ENCODE assay signal across 1 cellular context in genomic region chr6:13302751-13303667, GRCh38.
TF ChIP-seq lines count a peak whose summit lies in the region.

No MANE protein-coding gene starts in this region.

TF ChIP-seq in K562, 482 proteins besides CTCF, POLR2A, EP300 and RAD21 (continued from another document and continues in another):
- TF ChIP-seq THAP12 (CRISPR knock-in tag; IDR thresholded peaks at IDR 0.05), result no peak
- no peak for TF ChIP-seq NBN (IDR thresholded peaks at IDR 0.05; ENCODE audit: low read depth)
- no peak for TF ChIP-seq NFXL1 (CRISPR knock-in tag; IDR thresholded peaks at IDR 0.05)
- no peak; the same call in 1 of the 2 replicates for TF ChIP-seq VEZF1 (CRISPR knock-in tag; IDR thresholded peaks at IDR 0.05)
- peak; percentile 85; the same call in 1 of the 2 replicates for TF ChIP-seq MITF (IDR thresholded peaks at IDR 0.05)
- no peak for TF ChIP-seq RFX7 (CRISPR knock-in tag; IDR thresholded peaks at IDR 0.05)
- TF ChIP-seq MTA3 (IDR thresholded peaks at IDR 0.05; ENCODE audit: borderline replicate concordance), result peak; percentile 49; the same call in 1 of the 2 replicates
- no peak for TF ChIP-seq CREBBP (IDR thresholded peaks at IDR 0.05; ENCODE audit: low read depth, low read length)
- no peak for TF ChIP-seq GATAD2B (IDR thresholded peaks at IDR 0.05; ENCODE audit: borderline replicate concordance)
- TF ChIP-seq MNT (conservative IDR thresholded peaks at IDR 0.05), result peak; percentile 81 to 92
- TF ChIP-seq HNRNPLL (IDR thresholded peaks at IDR 0.05; ENCODE audit: low read depth, low read length, poor library complexity, severe bottlenecking), result no peak
- TF ChIP-seq DEAF1 (CRISPR knock-in tag; IDR thresholded peaks at IDR 0.05), result no peak
- 0 out of 2 replicates have a peak, but pooled peaks have one; percentile 59 for TF ChIP-seq PYGO2 (tag; IDR thresholded peaks at IDR 0.05)
- TF ChIP-seq BCLAF1 (IDR thresholded peaks at IDR 0.05; ENCODE audit: borderline replicate concordance in 1 of 2, control insufficient read depth in 1 of 2, low read depth in 2 of 2, low read length in 1 of 2), result no peak
- no peak for TF ChIP-seq PRDM10 (IDR thresholded peaks at IDR 0.05; ENCODE audit: partially characterized antibody)
- TF ChIP-seq ZNF12 (CRISPR knock-in tag; IDR thresholded peaks at IDR 0.05), result no peak
- TF ChIP-seq DDX20 (tag; IDR thresholded peaks at IDR 0.05; ENCODE audit: low read depth), result no peak
- TF ChIP-seq BRCA1 (IDR thresholded peaks at IDR 0.05), result no peak
- TF ChIP-seq BRCA1 (CRISPR knock-in tag; IDR thresholded peaks at IDR 0.05), result no peak
- TF ChIP-seq TCF15 (CRISPR knock-in tag; IDR thresholded peaks at IDR 0.05), result no peak
- TF ChIP-seq ZC3H11A (IDR thresholded peaks at IDR 0.05; ENCODE audit: low read depth, low read length), result no peak
- TF ChIP-seq CREM (IDR thresholded peaks at IDR 0.05; ENCODE audit: low read depth), result peak; percentile 50; the same call in 1 of the 2 replicates
- peak; percentile 39 for TF ChIP-seq SAP30 (IDR thresholded peaks at IDR 0.05; ENCODE audit: borderline replicate concordance, insufficient read depth, low read depth, low read length, poor library complexity, severe bottlenecking)
- TF ChIP-seq NONO (IDR thresholded peaks at IDR 0.05; ENCODE audit: low read depth in 2 of 2, low read length in 1 of 2), result no peak
- no peak for TF ChIP-seq ZBTB7A (IDR thresholded peaks at IDR 0.05; ENCODE audit: borderline replicate concordance, control insufficient read depth, low read depth, low read length)
- TF ChIP-seq ZKSCAN1 (IDR thresholded peaks at IDR 0.05; ENCODE audit: low read depth, low read length), result peak; percentile 11; the same call in 1 of the 2 replicates
- no peak for TF ChIP-seq HOMEZ (CRISPR knock-in tag; IDR thresholded peaks at IDR 0.05)
- no peak for TF ChIP-seq DLX4 (CRISPR knock-in tag; IDR thresholded peaks at IDR 0.05)
- no peak for TF ChIP-seq NUFIP1 (IDR thresholded peaks at IDR 0.05; ENCODE audit: partially characterized antibody)
- TF ChIP-seq MYBL2 (IDR thresholded peaks at IDR 0.05; ENCODE audit: low read depth), result no peak
- TF ChIP-seq MYBL2 (CRISPR knock-in tag; IDR thresholded peaks at IDR 0.05; ENCODE audit: borderline replicate concordance), result no peak
- no peak for TF ChIP-seq ATF1 (CRISPR knock-in tag; IDR thresholded peaks at IDR 0.05)
- peak; percentile 80 for TF ChIP-seq ATF1 (tag; IDR thresholded peaks at IDR 0.05)
- TF ChIP-seq ZNF398 (CRISPR knock-in tag; IDR thresholded peaks at IDR 0.05), result no peak
- TF ChIP-seq KDM1A (IDR thresholded peaks at IDR 0.05), result no peak
- TF ChIP-seq OTX1 (CRISPR knock-in tag; IDR thresholded peaks at IDR 0.05), result peak; percentile 57
- no peak for TF ChIP-seq ESRRA (IDR thresholded peaks at IDR 0.05; ENCODE audit: borderline replicate concordance, low read depth)
- TF ChIP-seq PTBP1 (IDR thresholded peaks at IDR 0.05; ENCODE audit: low read depth, low read length), result no peak
- TF ChIP-seq ETV5 (CRISPR knock-in tag; IDR thresholded peaks at IDR 0.05; ENCODE audit: low read depth), result no peak
- TF ChIP-seq ZFP36 (IDR thresholded peaks at IDR 0.05; ENCODE audit: low read depth, low read length, partially characterized antibody), result no peak
- TF ChIP-seq PTRF (tag; IDR thresholded peaks at IDR 0.05), result no peak
- TF ChIP-seq RBM17 (IDR thresholded peaks at IDR 0.05; ENCODE audit: borderline replicate concordance, low read depth, low read length), result no peak
- TF ChIP-seq ZNF766 (CRISPR knock-in tag; conservative IDR thresholded peaks at IDR 0.05), result no peak; the same call in 1 of the 2 replicates
- no peak for TF ChIP-seq HDAC6 (IDR thresholded peaks at IDR 0.05; ENCODE audit: low read depth, low read length)
